In genomic region chr3:113136529-113136928, GRCh38 we compare ENCODE assay signal across 14 cellular contexts.
DNase-seq lines count a peak whose midpoint lies in the region; ATAC-seq and TF ChIP-seq lines count a peak whose summit lies in the region.
"Had no signal": no experiment of that assay in that cellular context is flagged by ENCODE, and none has a peak within 500 bp of the region (broad histone marks: within the 10 kb centered on the region; RNA-seq: fewer than 3 reads in every experiment).

No MANE protein-coding gene starts in this region.

- no peak overlapping the region for H3K4ac ChIP-seq in trophoblast cell (ENCODE audit: low read depth, low read length)

- H3K18ac ChIP-seq in trophoblast cell (ENCODE audit: low read length), result no peak overlapping the region

- H3K4me1 Mint-ChIP-seq in mesothelial cell of epicardium, result peaks cover 3% of the 10 kb centered on the region

- no peak for ATAC-seq in GM21515 (IDR thresholded peaks at IDR 0.05; ENCODE audit: unreplicated experiment)
- ATAC-seq: CD8-positive, alpha-beta T cell; K562 had no signal

- DNase-seq in DMS 273 (lab: John Stamatoyannopoulos, UW; ENCODE audit: unreplicated experiment) (peak; percentile 16), DMS 273 treated with DMSO at 0.1 percent for 48 hours (lab: John Stamatoyannopoulos, UW) (no peak), mesothelial cell of epicardium (ENCODE audit: low spot score in 2 of 2, unreplicated experiment in 2 of 2) (no peak), trophoblast cell (no peak), ureter (ENCODE audit: low spot score) (no peak), H4 (ENCODE audit: low spot score) (no peak)
- DNase-seq: Caco-2; CD8-positive, alpha-beta T cell; DMS79 had no signal

- H2BK12ac ChIP-seq in trophoblast cell (ENCODE audit: low read length), result peak overlapping the region; percentile 77

- no peak overlapping the region for H4K12ac ChIP-seq in trophoblast cell (ENCODE audit: low read depth, low read length)

- H3K9me3 ChIP-seq in trophoblast cell (ENCODE audit: insufficient read depth, low read depth, low read length), result no peaks in the 10 kb centered on the region
- H3K9me3 ChIP-seq: Caco-2 had no signal

- no peak overlapping the region for H3K4me2 ChIP-seq in trophoblast cell (ENCODE audit: low read length)

- no peak for TF ChIP-seq CTCF in mesothelial cell of epicardium (IDR thresholded peaks at IDR 0.05; ENCODE audit: unreplicated experiment)

- H3K4me3 ChIP-seq in trophoblast cell (ENCODE audit: low read depth, low read length), result no peak overlapping the region
- H3K4me3 ChIP-seq: GM12878, K562 had no signal

- peaks cover 15% of the 10 kb centered on the region for H3K9me3 Mint-ChIP-seq in mesothelial cell of epicardium

- H3K4me1 ChIP-seq in trophoblast cell (ENCODE audit: control insufficient read depth in 1 of 2, insufficient read depth in 2 of 2, low read length in 2 of 2), result peaks cover 0 to 2% of the 10 kb centered on the region in 2 experiments
- H3K4me1 ChIP-seq: Caco-2 had no signal

- no peak overlapping the region for H2BK5ac ChIP-seq in trophoblast cell (ENCODE audit: low read depth, low read length, poor library complexity)

- no peaks in the 10 kb centered on the region for H3K27me3 ChIP-seq in trophoblast cell (ENCODE audit: insufficient read depth, low read length)

- H3K36me3 ChIP-seq in trophoblast cell (ENCODE audit: control insufficient read depth in 1 of 2, insufficient read depth in 2 of 2, low read length in 2 of 2), result no peaks in the 10 kb centered on the region

- H2AFZ ChIP-seq in trophoblast cell (ENCODE audit: insufficient read depth, low read length, poor library complexity), result no peak overlapping the region

- peaks cover 2% of the 10 kb centered on the region for H3K79me1 ChIP-seq in trophoblast cell (ENCODE audit: low read length)

- no peak overlapping the region for H4K8ac ChIP-seq in trophoblast cell (ENCODE audit: low read depth, low read length)

- H3K9ac ChIP-seq in trophoblast cell (ENCODE audit: low read length), result no peak overlapping the region

- H3K4me3 Mint-ChIP-seq in mesothelial cell of epicardium, result no peak overlapping the region
- H3K4me3 Mint-ChIP-seq: CD14-positive monocyte; CD8-positive, alpha-beta T cell had no signal

- WGBS in trophoblast cell (ENCODE audit: extremely low coverage, insufficient coverage, insufficient read length), result no CpG with 5 or more reads among the region's 5 CpGs

- H2AK5ac ChIP-seq in trophoblast cell (ENCODE audit: low read length), result no peak overlapping the region

- no peaks in the 10 kb centered on the region for H3K27me3 Mint-ChIP-seq in mesothelial cell of epicardium (ENCODE audit: low read depth)

- no peak overlapping the region for H3K27ac ChIP-seq in trophoblast cell (ENCODE audit: low read depth, low read length)
- H3K27ac ChIP-seq: 22Rv1 had no signal

- no peak overlapping the region for H4K91ac ChIP-seq in trophoblast cell (ENCODE audit: low read depth, low read length)

- no peak overlapping the region for H3K23ac ChIP-seq in trophoblast cell (ENCODE audit: low read length)

- H3K14ac ChIP-seq in trophoblast cell (ENCODE audit: low read length), result no peak overlapping the region

- H3K27ac Mint-ChIP-seq in mesothelial cell of epicardium, result peak overlapping the region; percentile 50
- H3K27ac Mint-ChIP-seq: CD14-positive monocyte; CD8-positive, alpha-beta T cell had no signal

- no peaks in the 10 kb centered on the region for H3K79me2 ChIP-seq in trophoblast cell (ENCODE audit: control insufficient read depth, insufficient read depth, low read length, poor library complexity)

- peaks cover 4% of the 10 kb centered on the region for H3K36me3 Mint-ChIP-seq in mesothelial cell of epicardium
- H3K36me3 Mint-ChIP-seq: CD14-positive monocyte; CD8-positive, alpha-beta T cell had no signal

- H2BK120ac ChIP-seq in trophoblast cell (ENCODE audit: insufficient read depth, low read length, poor library complexity), result no peak overlapping the region
